10 cellular contexts compared by ENCODE assay signal in the genomic region with DNA sequence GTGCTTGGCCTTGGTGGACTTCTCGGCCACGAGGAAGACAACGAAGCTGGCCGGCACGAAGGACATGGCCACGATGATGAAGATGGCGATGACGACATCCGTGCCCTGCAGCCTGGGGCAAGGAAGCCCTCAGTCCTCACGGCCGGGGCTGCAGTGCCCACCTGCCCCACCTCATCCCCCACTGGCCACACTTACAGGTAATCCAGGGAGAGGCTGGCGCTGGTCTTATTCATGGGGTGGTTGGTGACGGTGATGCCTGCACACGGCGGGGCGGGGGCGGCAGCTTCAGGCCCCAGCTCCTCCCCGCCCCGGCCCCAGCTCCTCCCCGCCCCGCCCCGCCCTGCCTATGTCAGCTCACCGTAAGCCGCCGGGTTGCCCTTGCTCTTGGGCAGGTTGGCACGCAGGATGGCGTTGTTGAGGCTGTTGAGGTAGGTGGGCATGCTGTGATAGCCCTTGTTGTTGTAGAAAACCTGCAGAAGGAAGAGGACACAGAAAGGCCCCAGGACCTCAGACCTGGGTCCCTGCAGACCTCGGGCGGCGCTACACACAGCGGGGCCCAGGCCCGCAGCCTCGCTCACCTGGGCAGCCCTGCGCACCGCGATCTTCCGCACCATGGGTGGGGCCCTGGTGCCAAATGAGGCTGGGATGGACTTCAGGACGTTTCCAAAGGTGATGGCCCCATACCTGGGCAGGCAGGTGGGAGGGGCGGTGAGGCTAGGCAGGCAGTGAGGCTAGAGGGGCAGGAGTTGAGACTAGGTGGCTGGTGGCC. TPM values are rescaled to one million over a fixed set of nuclear protein-coding genes. Genes with fewer than 3 reads are reported as not detected.
"Had no signal": no experiment of that assay in that cellular context is flagged by ENCODE, and none has a peak within 500 bp of the region (broad histone marks: within the 10 kb centered on the region; RNA-seq: fewer than 3 reads in every experiment).

No MANE protein-coding gene starts in this region.

- ATAC-seq: HepG2 had no signal

- DNase-seq: IMR-90, KBM-7, KG1 had no signal

- H3K4me3 ChIP-seq: K562 had no signal

- H3K9ac ChIP-seq: KMS-11 had no signal

- H3K4me2 ChIP-seq: KMS-11 had no signal

- H3K27ac ChIP-seq: HL-60, KMS-11 had no signal

RNA-seq across cellular contexts. Expression of a gene that starts 19.8 kb away (rescaled TPM):
- total RNA-seq: HepG2, HT1080, IMR-90, K562 had no signal
- polyA plus RNA-seq: IMR-90, K562 had no signal

RNA-seq across cellular contexts. Expression of a gene that starts 29.3 kb away (rescaled TPM):
- total RNA-seq: HepG2, HT-29, HT1080, IMR-90 had no signal
- polyA plus RNA-seq: HepG2, IgD-negative memory B cell had no signal
